In the genomic region with DNA sequence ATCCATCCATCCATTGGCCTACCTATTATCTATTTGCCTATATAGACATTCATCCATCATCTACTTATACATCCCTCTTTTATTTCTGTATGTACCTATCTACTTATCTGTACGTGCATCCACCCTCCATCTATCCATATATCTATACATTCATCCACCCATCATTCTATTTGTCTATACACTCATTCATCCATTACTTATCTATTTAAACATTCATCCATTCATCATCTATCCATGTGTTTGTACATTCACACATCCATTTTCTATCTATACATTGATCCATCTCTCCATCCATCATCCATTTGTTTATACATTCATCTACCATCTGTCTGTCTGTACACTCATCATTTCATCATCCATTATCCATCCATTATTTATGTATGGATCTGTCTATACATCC, we compare ENCODE assay signal across 29 cellular contexts.
"Had no signal": no experiment of that assay in that cellular context is flagged by ENCODE, and none has a peak within 500 bp of the region (broad histone marks: within the 10 kb centered on the region; RNA-seq: fewer than 3 reads in every experiment).

No MANE protein-coding gene starts in this region.

- H3K27me3 ChIP-seq: colonic mucosa, esophagus squamous epithelium, foreskin keratinocyte, gastrocnemius medialis had no signal

- H3K27me3 Mint-ChIP-seq: dendritic cell treated with granulocyte-macrophage colony-stimulating factor and Interleukin-4, amounts not matched to agents 40 ng/mL and 50 ng/mL, for 4 days; effector memory CD8-positive, alpha-beta T cell had no signal

- H3K4me1 ChIP-seq: colonic mucosa, esophagus muscularis mucosa, esophagus squamous epithelium, foreskin keratinocyte, gastrocnemius medialis, gastroesophageal sphincter, heart left ventricle, heart right ventricle had no signal

- H3K4me3 ChIP-seq: colonic mucosa, coronary artery, dorsolateral prefrontal cortex, esophagus muscularis mucosa, esophagus squamous epithelium, gastrocnemius medialis, gastroesophageal sphincter, heart left ventricle, heart right ventricle had no signal

- H3K27ac ChIP-seq: colonic mucosa, coronary artery, dorsolateral prefrontal cortex, epithelial cell of prostate, esophagus muscularis mucosa, esophagus squamous epithelium, foreskin keratinocyte, gastrocnemius medialis, gastroesophageal sphincter, heart left ventricle, heart right ventricle had no signal

- H3K9me3 ChIP-seq: colonic mucosa, esophagus muscularis mucosa, esophagus squamous epithelium, gastrocnemius medialis, gastroesophageal sphincter, heart left ventricle, heart right ventricle had no signal

- H3K27ac Mint-ChIP-seq: dendritic cell treated with granulocyte-macrophage colony-stimulating factor and Interleukin-4, amounts not matched to agents 40 ng/mL and 50 ng/mL, for 4 days; effector memory CD8-positive, alpha-beta T cell; endodermal cell had no signal

- FAIRE-seq: colon, endometrium, endothelial cell of umbilical vein, frontal cortex had no signal

- ATAC-seq: effector memory CD8-positive, alpha-beta T cell; esophagus mucosa; foreskin keratinocyte; gastrocnemius medialis; gastroesophageal sphincter; heart left ventricle; heart right ventricle had no signal

- H3K36me3 ChIP-seq: colonic mucosa, esophagus muscularis mucosa, esophagus squamous epithelium, gastrocnemius medialis, gastroesophageal sphincter, heart left ventricle, heart right ventricle had no signal

- H3K4me3 Mint-ChIP-seq: dendritic cell treated with granulocyte-macrophage colony-stimulating factor and Interleukin-4, amounts not matched to agents 40 ng/mL and 50 ng/mL, for 4 days; effector memory CD8-positive, alpha-beta T cell; endodermal cell had no signal

- DNase-seq: colonic mucosa; cortex of kidney; dermis blood vessel endothelial cell; dorsolateral prefrontal cortex; effector CD4-positive, alpha-beta T cell; effector CD8-positive, alpha-beta T cell; effector memory CD4-positive, alpha-beta T cell; effector memory CD8-positive, alpha-beta T cell; endodermal cell; erythroblast; esophagus squamous epithelium; foreskin fibroblast; foreskin keratinocyte; foreskin melanocyte; gastrocnemius medialis; glutamatergic neuron; head of caudate nucleus; heart left ventricle; heart right ventricle had no signal

- H3K9me3 Mint-ChIP-seq: dendritic cell treated with granulocyte-macrophage colony-stimulating factor and Interleukin-4, amounts not matched to agents 40 ng/mL and 50 ng/mL, for 4 days; endodermal cell had no signal
